Comparison of ENCODE assay signal across 22 cellular contexts in the genomic region with DNA sequence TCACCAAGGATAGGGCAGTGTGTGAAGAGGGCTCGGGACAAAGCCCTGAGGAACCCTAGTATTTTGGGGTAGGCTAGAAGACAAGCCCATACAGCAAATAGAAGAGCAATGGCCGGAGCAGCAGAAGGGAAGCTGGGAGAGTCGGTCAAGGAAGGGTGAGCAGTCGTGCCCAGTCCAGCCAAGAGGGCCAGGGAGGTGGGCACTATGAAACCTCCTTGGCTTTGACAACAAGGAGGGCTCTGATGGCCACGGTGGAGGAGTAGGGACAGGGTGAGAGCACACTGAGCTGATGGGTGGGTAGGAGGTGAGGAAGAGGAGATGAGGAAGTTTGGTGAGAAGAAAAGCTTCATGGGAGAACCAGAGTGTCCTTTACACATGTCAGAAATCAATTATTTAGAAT. TPM values are rescaled to one million over a fixed set of nuclear protein-coding genes. Genes with fewer than 3 reads are reported as not detected.
DNase-seq lines count a peak whose midpoint lies in the region; ATAC-seq and TF ChIP-seq lines count a peak whose summit lies in the region.
"Had no signal": no experiment of that assay in that cellular context is flagged by ENCODE, and none has a peak within 500 bp of the region (broad histone marks: within the 10 kb centered on the region; RNA-seq: fewer than 3 reads in every experiment).

No MANE protein-coding gene starts in this region.

- H3K4me3 ChIP-seq in Caco-2 (ENCODE audit: low read depth, low read length) (no peak overlapping the region), neural progenitor cell (no peak overlapping the region)
- H3K4me3 ChIP-seq: esophagus muscularis mucosa, gastrocnemius medialis, psoas muscle had no signal

- no peak overlapping the region for H3K27ac ChIP-seq in neural progenitor cell
- H3K27ac ChIP-seq: 22Rv1, KMS-11 had no signal

- peaks cover 26% of the 10 kb centered on the region for H3K79me2 ChIP-seq in neural progenitor cell (ENCODE audit: low read depth)

- POLR2A ChIA-PET in Caco-2 (lab: Charles Lee): interaction anchor here (0.6 kb wide), 1 partner anchor 142 kb away, joined by 3 read pairs; no protein-coding TSS in a partner anchor

- peak overlapping the region; percentile 35 for H3K4me3 Mint-ChIP-seq in T-helper 1 cell treated with Interleukin-12 subunit alpha and Interleukin-12 subunit beta and Interleukin-4 antibody, amounts not matched to agents 30 μg/mL and 1 μg/mL, for 36 hours
- peak overlapping the region; percentile 7 for H3K4me3 Mint-ChIP-seq in Caco-2 (ENCODE audit: unreplicated experiment)
- H3K4me3 Mint-ChIP-seq in dendritic cell treated with granulocyte-macrophage colony-stimulating factor and Interleukin-4, amounts not matched to agents 40 ng/mL and 50 ng/mL, for 4 days: no peak overlapping the region
- H3K4me3 Mint-ChIP-seq in neural progenitor cell: no peak overlapping the region

- H3K9me3 ChIP-seq in Caco-2 (no peaks in the 10 kb centered on the region), neural progenitor cell (ENCODE audit: low read depth) (no peaks in the 10 kb centered on the region)
- H3K9me3 ChIP-seq: esophagus muscularis mucosa, gastrocnemius medialis, psoas muscle had no signal

- no peaks in the 10 kb centered on the region for H3K36me3 ChIP-seq in Caco-2 (ENCODE audit: control insufficient read depth, insufficient read depth, low read length)
- no peaks in the 10 kb centered on the region for H3K36me3 ChIP-seq in neural progenitor cell
- H3K36me3 ChIP-seq: gastrocnemius medialis had no signal

- H3K27ac Mint-ChIP-seq in T-helper 1 cell treated with Interleukin-12 subunit alpha and Interleukin-12 subunit beta and Interleukin-4 antibody, amounts not matched to agents 30 μg/mL and 1 μg/mL, for 36 hours: peak overlapping the region; percentile 14
- H3K27ac Mint-ChIP-seq in Caco-2 (ENCODE audit: unreplicated experiment) (no peak overlapping the region), neural progenitor cell (peak overlapping the region; percentile 12)
- H3K27ac Mint-ChIP-seq in dendritic cell treated with granulocyte-macrophage colony-stimulating factor and Interleukin-4, amounts not matched to agents 40 ng/mL and 50 ng/mL, for 4 days: peak overlapping the region; percentile 6

- no peaks in the 10 kb centered on the region for H3K9me3 Mint-ChIP-seq in T-helper 1 cell treated with Interleukin-12 subunit alpha and Interleukin-12 subunit beta and Interleukin-4 antibody, amounts not matched to agents 30 μg/mL and 1 μg/mL, for 36 hours
- H3K9me3 Mint-ChIP-seq in Caco-2 (ENCODE audit: unreplicated experiment) (no peaks in the 10 kb centered on the region), neural progenitor cell (no peaks in the 10 kb centered on the region)
- H3K9me3 Mint-ChIP-seq in dendritic cell treated with granulocyte-macrophage colony-stimulating factor and Interleukin-4, amounts not matched to agents 40 ng/mL and 50 ng/mL, for 4 days: no peaks in the 10 kb centered on the region
- H3K9me3 Mint-ChIP-seq: activated T-helper 2 cell treated with anti-CD3 and anti-CD28 coated beads, Interferon-gamma antibody, Interleukin-2, Interleukin-4, amounts not matched to agents 10 μg/mL and 5 μg/mL and 100 μg/mL, durations not matched to agents 14 hours and 24 hours and 36 hours had no signal

- peaks cover 9% of the 10 kb centered on the region; the same call in 1 of the 2 replicates for H3K4me1 ChIP-seq in Caco-2
- H3K4me1 ChIP-seq in neural progenitor cell: peaks cover 21% of the 10 kb centered on the region

- no peak overlapping the region for H3K9ac ChIP-seq in neural progenitor cell
- H3K9ac ChIP-seq: KMS-11 had no signal

- peaks cover under 1% of the 10 kb centered on the region for H3K36me3 Mint-ChIP-seq in T-helper 1 cell treated with Interleukin-12 subunit alpha and Interleukin-12 subunit beta and Interleukin-4 antibody, amounts not matched to agents 30 μg/mL and 1 μg/mL, for 36 hours (ENCODE audit: low read depth)
- H3K36me3 Mint-ChIP-seq in Caco-2 (ENCODE audit: insufficient read depth, unreplicated experiment) (peaks cover 9% of the 10 kb centered on the region), neural progenitor cell (no peaks in the 10 kb centered on the region)
- no peaks in the 10 kb centered on the region for H3K36me3 Mint-ChIP-seq in dendritic cell treated with granulocyte-macrophage colony-stimulating factor and Interleukin-4, amounts not matched to agents 40 ng/mL and 50 ng/mL, for 4 days (ENCODE audit: low read depth)

- BruUV-seq in Caco-2 (replicated peaks; lab: Mats Ljungman, UMichigan): no TSS peak

- CTCF ChIA-PET in Caco-2 (lab: Charles Lee): no interaction called here

- DNase-seq in T-helper 1 cell (no peak), Caco-2 (no peak), neural progenitor cell (ENCODE audit: low spot score) (no peak)
- no peak for DNase-seq in effector CD8-positive, alpha-beta T cell (lab: John Stamatoyannopoulos, UW)
- DNase-seq: activated CD4-positive, CD25-positive, alpha-beta regulatory T cell; anterior cingulate cortex; effector CD4-positive, alpha-beta T cell; EL; gastrocnemius medialis; hypothalamus; NCI-H1930; NCI-H345; psoas muscle; trophoblast cell had no signal

- H3K27me3 Mint-ChIP-seq in T-helper 1 cell treated with Interleukin-12 subunit alpha and Interleukin-12 subunit beta and Interleukin-4 antibody, amounts not matched to agents 30 μg/mL and 1 μg/mL, for 36 hours (ENCODE audit: low read depth): peaks cover 1% of the 10 kb centered on the region
- no peaks in the 10 kb centered on the region for H3K27me3 Mint-ChIP-seq in Caco-2 (ENCODE audit: insufficient read depth, unreplicated experiment)
- no peaks in the 10 kb centered on the region for H3K27me3 Mint-ChIP-seq in dendritic cell treated with granulocyte-macrophage colony-stimulating factor and Interleukin-4, amounts not matched to agents 40 ng/mL and 50 ng/mL, for 4 days
- peaks cover 5% of the 10 kb centered on the region for H3K27me3 Mint-ChIP-seq in neural progenitor cell (ENCODE audit: insufficient read depth, low read depth)

- no peak overlapping the region for H3K4me2 ChIP-seq in neural progenitor cell
- H3K4me2 ChIP-seq: KMS-11 had no signal

- H2AFZ ChIP-seq in neural progenitor cell (replicated peaks): no peak overlapping the region

- ATAC-seq in GM21619 (IDR thresholded peaks at IDR 0.05; ENCODE audit: unreplicated experiment) (no peak), GM21381 (IDR thresholded peaks at IDR 0.05; ENCODE audit: unreplicated experiment) (no peak)
- ATAC-seq: gastrocnemius medialis, psoas muscle had no signal

- H3F3A ChIP-seq in neural progenitor cell (ENCODE audit: low read depth): peaks cover 7% of the 10 kb centered on the region

- peaks cover 3% of the 10 kb centered on the region for H3K4me1 Mint-ChIP-seq in T-helper 1 cell treated with Interleukin-12 subunit alpha and Interleukin-12 subunit beta and Interleukin-4 antibody, amounts not matched to agents 30 μg/mL and 1 μg/mL, for 36 hours (ENCODE audit: low read depth)
- H3K4me1 Mint-ChIP-seq in Caco-2 (ENCODE audit: low read depth, unreplicated experiment): no peaks in the 10 kb centered on the region
- H3K4me1 Mint-ChIP-seq in dendritic cell treated with granulocyte-macrophage colony-stimulating factor and Interleukin-4, amounts not matched to agents 40 ng/mL and 50 ng/mL, for 4 days (ENCODE audit: low read depth): peaks cover 33% of the 10 kb centered on the region
- peaks cover 9% of the 10 kb centered on the region for H3K4me1 Mint-ChIP-seq in neural progenitor cell

- H3K27me3 ChIP-seq in Caco-2 (replicated peaks; ENCODE audit: control insufficient read depth, insufficient read depth, low read length): no peaks in the 10 kb centered on the region
- no peaks in the 10 kb centered on the region for H3K27me3 ChIP-seq in neural progenitor cell
- H3K27me3 ChIP-seq: esophagus muscularis mucosa, gastrocnemius medialis had no signal

- peaks cover 22% of the 10 kb centered on the region for H4K20me1 ChIP-seq in neural progenitor cell (ENCODE audit: low read depth)

- intact Hi-C loops in Caco-2 (cut with micrococcal nuclease; ENCODE audit: unreplicated experiment): no loop called here
- intact Hi-C loops in dendritic cell treated with granulocyte-macrophage colony-stimulating factor and Interleukin-4, amounts not matched to agents 40 ng/mL and 50 ng/mL, for 4 days (cut with micrococcal nuclease): no loop called here

- TF ChIP-seq CTCF in Caco-2 (IDR thresholded peaks at IDR 0.05; ENCODE audit: insufficient read depth in 1 of 2, low read depth in 1 of 2, low read length in 1 of 2, severe bottlenecking in 1 of 2, unreplicated experiment in 1 of 2) (no peak), neural progenitor cell (IDR thresholded peaks at IDR 0.05) (no peak)

RNA-seq across cellular contexts. Expression of gene YWHAH, which starts 2.2 kb away (rescaled TPM):
- total RNA-seq in Caco-2 (2022) (128 and 135 TPM in 2 replicates), neural progenitor cell (ENCODE audit: low replicate concordance) (154 and 158 TPM in 2 replicates)

Comparison
In these comparisons a context has a peak if more than half of its experiments do, and no peak if none do; other contexts are left out.
1. H3K4me3 Mint-ChIP-seq: peak in T-helper 1 cell treated with Interleukin-12 subunit alpha and Interleukin-12 subunit beta and Interleukin-4 antibody, amounts not matched to agents 30 μg/mL and 1 μg/mL, for 36 hours (single experiment) and Caco-2 (single experiment); none in dendritic cell treated with granulocyte-macrophage colony-stimulating factor and Interleukin-4, amounts not matched to agents 40 ng/mL and 50 ng/mL, for 4 days (single experiment) and neural progenitor cell (single experiment).